8 cellular contexts compared by ENCODE assay signal in genomic region chrX:47030339-47030738, GRCh38. TPM values are rescaled to one million over a fixed set of nuclear protein-coding genes. Genes with fewer than 3 reads are reported as not detected.
A peak's percentile ranks its signal among the peaks of the same experiment; 100 is the strongest.
DNase-seq lines count a peak whose midpoint lies in the region; ATAC-seq and TF ChIP-seq lines count a peak whose summit lies in the region.

No MANE protein-coding gene starts in this region.

- in situ Hi-C loops in Caki2 (cut with HindIII; ENCODE audit: low pct_unique_long_range_greater_than_20kb, low sequenced_read_pairs) = no loop called here

- no peak overlapping the region for H3K4me3 Mint-ChIP-seq in MCF 10A (ENCODE audit: unreplicated experiment)
- no peak overlapping the region for H3K4me3 Mint-ChIP-seq in T-helper 17 cell

- H3K27me3 Mint-ChIP-seq in MCF 10A (ENCODE audit: insufficient read depth, unreplicated experiment) (peaks cover 45% of the 10 kb centered on the region), T-helper 17 cell (no peaks in the 10 kb centered on the region)

- H3K9me3 Mint-ChIP-seq in MCF 10A (ENCODE audit: unreplicated experiment) = no peaks in the 10 kb centered on the region

- ATAC-seq in T-helper 17 cell = no peak

- POLR2A ChIA-PET in MCF 10A (lab: Yijun Ruan, JAX) = interaction anchor here (0.6 to 1.0 kb wide), 3 partner anchors 28 to 1514 kb away, joined by 3 to 5 read pairs (median 5); no protein-coding TSS in a partner anchor

- no peaks in the 10 kb centered on the region for H3K4me1 Mint-ChIP-seq in MCF 10A (ENCODE audit: insufficient read depth, unreplicated experiment)
- H3K4me1 Mint-ChIP-seq in T-helper 17 cell = no peaks in the 10 kb centered on the region

- no peaks in the 10 kb centered on the region for H3K36me3 Mint-ChIP-seq in MCF 10A (ENCODE audit: insufficient read depth, unreplicated experiment)
- H3K36me3 Mint-ChIP-seq in T-helper 17 cell (ENCODE audit: low read depth) = no peaks in the 10 kb centered on the region

- H3K27ac Mint-ChIP-seq in MCF 10A (ENCODE audit: low read depth, unreplicated experiment) (no peak overlapping the region), T-helper 17 cell (no peak overlapping the region)

- peak; percentile 60 for TF ChIP-seq CTCF in MCF 10A (IDR thresholded peaks at IDR 0.05; ENCODE audit: unreplicated experiment)

- no peaks in the 10 kb centered on the region for H3K9me3 ChIP-seq in T-helper 17 cell (ENCODE audit: control insufficient read depth, low read length, poor library complexity, severe bottlenecking)

- intact Hi-C loops in MCF 10A (cut with micrococcal nuclease) = loop anchor here (1.0 kb wide), 3 partner anchors 127 to 271 kb away; partner anchors contain the start of gene SLC9A7

- BruUV-seq in MCF 10A (replicated peaks; lab: Mats Ljungman, UMichigan) = no TSS peak

- CTCF ChIA-PET in MCF 10A (lab: Yijun Ruan, JAX) = interaction anchor here (0.6 to 2.8 kb wide), 14 partner anchors 9 to 315 kb away, joined by 3 to 25 read pairs (median 4); no protein-coding TSS in a partner anchor

- DNase-seq in Caki2 (ENCODE audit: low read depth) (peak; percentile 21), HCEC 1CT (peak; percentile 30), NCI-H69 (lab: John Stamatoyannopoulos, UW) (peak; percentile 69), MCF 10A (ENCODE audit: unreplicated experiment) (peak; percentile 77), left kidney (ENCODE audit: low read depth, low spot score) (peak; percentile 78), T-helper 17 cell (no peak), cerebellar nuclear complex (lab: John Stamatoyannopoulos, UW) (no peak)
- DNase-seq in stimulated activated naive CD4-positive, alpha-beta T cell treated with Interleukin-2 at 50 U/mL for 16 hours (lab: John Stamatoyannopoulos, UW) = no peak

RNA-seq across cellular contexts. Expression of gene RGN, which starts 47.9 kb away (rescaled TPM):
- total RNA-seq in Caki2 (2014; rRNA removed; shearing (Covaris generic); ENCODE audit: low replicate concordance) = not detected in 2 replicates
- total RNA-seq in MCF 10A (2022) = not detected in 2 replicates
- total RNA-seq in T-helper 17 cell = not detected

Comparison
In these comparisons a context has a peak if more than half of its experiments do, and no peak if none do; other contexts are left out.
1. DNase-seq: peak in Caki2 (single experiment), HCEC 1CT (single experiment), NCI-H69 (single experiment), MCF 10A (single experiment) and left kidney (single experiment); none in stimulated activated naive CD4-positive, alpha-beta T cell treated with Interleukin-2 at 50 U/mL for 16 hours (single experiment), T-helper 17 cell (0 of 3) and cerebellar nuclear complex (0 of 2).